2 cellular contexts compared by ENCODE assay signal in the genomic region with DNA sequence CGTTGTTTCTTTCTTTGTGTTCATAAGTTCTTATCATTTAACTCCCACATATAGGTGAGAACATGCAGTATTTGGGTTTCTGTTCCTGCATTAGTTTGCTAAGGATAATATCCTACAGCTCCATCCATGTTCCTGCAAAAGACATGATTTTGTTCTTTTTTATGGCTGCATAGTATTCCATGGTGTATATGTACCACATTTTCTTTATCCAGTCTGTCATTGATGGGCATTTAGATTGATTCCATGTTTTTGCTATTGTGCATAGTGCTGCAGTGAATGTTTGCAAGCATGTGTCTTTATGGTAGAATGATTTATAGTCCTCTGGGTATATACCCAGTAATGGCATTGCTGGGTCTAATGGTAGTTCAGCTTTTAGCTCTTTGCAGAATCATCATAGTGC. TPM values are rescaled to one million over a fixed set of nuclear protein-coding genes. Genes with fewer than 3 reads are reported as not detected.
"Had no signal": no experiment of that assay in that cellular context is flagged by ENCODE, and none has a peak within 500 bp of the region (broad histone marks: within the 10 kb centered on the region; RNA-seq: fewer than 3 reads in every experiment).

No MANE protein-coding gene starts in this region.

RNA-seq across cellular contexts. Expression of gene SOSTDC1, which starts 9.2 kb away (rescaled TPM):
- total RNA-seq: G401, GM12878 had no signal
- polyA plus RNA-seq: GM12878 had no signal

RNA-seq across cellular contexts. Expression of gene CRPPA, which starts 35.0 kb away (rescaled TPM):
- total RNA-seq: GM12878 had no signal
- polyA plus RNA-seq: GM12878 had no signal
